ENCODE assay signal across 9 cellular contexts in the genomic region with DNA sequence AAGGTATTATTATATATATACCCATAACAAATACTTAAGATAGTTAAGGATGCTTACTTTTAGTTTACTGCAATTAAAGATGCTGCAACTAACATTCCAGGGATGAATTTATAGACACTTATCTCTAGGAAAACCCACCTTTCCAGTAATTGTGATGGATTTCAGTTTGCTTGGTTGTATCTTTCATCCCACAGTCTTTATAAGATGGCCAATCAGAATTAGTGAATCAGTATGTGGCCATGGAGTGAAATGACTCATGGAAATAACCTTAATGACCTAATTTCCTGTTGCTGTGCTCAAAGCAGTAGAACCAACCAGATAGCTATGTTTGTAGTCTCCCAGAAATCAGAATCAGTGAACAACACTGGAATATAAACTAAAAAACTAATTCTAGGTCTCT. TPM values are rescaled to one million over a fixed set of nuclear protein-coding genes. Genes with fewer than 3 reads are reported as not detected.
DNase-seq lines count a peak whose midpoint lies in the region; ATAC-seq and TF ChIP-seq lines count a peak whose summit lies in the region.
"Had no signal": no experiment of that assay in that cellular context is flagged by ENCODE, and none has a peak within 500 bp of the region (broad histone marks: within the 10 kb centered on the region; RNA-seq: fewer than 3 reads in every experiment).

No MANE protein-coding gene starts in this region.

- peaks cover 9% of the 10 kb centered on the region for H3K9me3 ChIP-seq in neural progenitor cell (ENCODE audit: low read depth)
- no peaks in the 10 kb centered on the region for H3K9me3 ChIP-seq in upper lobe of right lung
- H3K9me3 ChIP-seq in ovary = no peaks in the 10 kb centered on the region

- H3K36me3 Mint-ChIP-seq in CD14-positive monocyte (peaks cover 35 to 38% of the 10 kb centered on the region in 2 donors), neural progenitor cell (peaks cover 12% of the 10 kb centered on the region)

- H3K27me3 Mint-ChIP-seq in CD14-positive monocyte (ENCODE audit: low read depth in 3 of 3) (no peaks in the 10 kb centered on the region), neural progenitor cell (ENCODE audit: insufficient read depth, low read depth) (no peaks in the 10 kb centered on the region)
- H3K27me3 Mint-ChIP-seq: T-cell had no signal

- peaks cover 7% of the 10 kb centered on the region for H3K36me3 ChIP-seq in neural progenitor cell
- peaks cover 6% of the 10 kb centered on the region for H3K36me3 ChIP-seq in upper lobe of right lung
- no peaks in the 10 kb centered on the region for H3K36me3 ChIP-seq in ovary

- TF ChIP-seq POLR2A in ovary (IDR thresholded peaks at IDR 0.05) = no peak

- no peaks in the 10 kb centered on the region for H3K79me2 ChIP-seq in neural progenitor cell (ENCODE audit: low read depth)

- H4K20me1 ChIP-seq in neural progenitor cell (ENCODE audit: low read depth) = no peaks in the 10 kb centered on the region

- H3K4me3 ChIP-seq in fibroblast of the aortic adventitia (ENCODE audit: low read depth, low read length) (no peak overlapping the region), neural progenitor cell (no peak overlapping the region), upper lobe of right lung (no peak overlapping the region), ovary (no peak overlapping the region)

- H3K4me1 ChIP-seq in neural progenitor cell (no peaks in the 10 kb centered on the region), upper lobe of right lung (no peaks in the 10 kb centered on the region), ovary (ENCODE audit: insufficient read depth) (no peaks in the 10 kb centered on the region)

- no peak for DNase-seq in CD14-positive monocyte (ENCODE audit: low spot score)
- DNase-seq in NCI-H2227 (lab: John Stamatoyannopoulos, UW; ENCODE audit: unreplicated experiment) = peak; percentile 10
- peak; percentile 51 for DNase-seq in fibroblast of the aortic adventitia (ENCODE audit: low read depth)
- DNase-seq in neural progenitor cell (ENCODE audit: low spot score) = no peak
- DNase-seq in upper lobe of right lung = no peak
- DNase-seq in Kasumi-1 (lab: John Stamatoyannopoulos, UW) = no peak
- DNase-seq in ovary = no peak
- DNase-seq: T-cell had no signal

- H2AFZ ChIP-seq in neural progenitor cell (replicated peaks) = no peak overlapping the region

- H3F3A ChIP-seq in neural progenitor cell (ENCODE audit: low read depth) = no peaks in the 10 kb centered on the region

- TF ChIP-seq EP300 in ovary (IDR thresholded peaks at IDR 0.05) = no peak

- TF ChIP-seq CTCF in CD14-positive monocyte (IDR thresholded peaks at IDR 0.05) (no peak), fibroblast of the aortic adventitia (IDR thresholded peaks at IDR 0.05; ENCODE audit: insufficient read depth, low read length) (no peak), neural progenitor cell (IDR thresholded peaks at IDR 0.05) (no peak), upper lobe of right lung (IDR thresholded peaks at IDR 0.05) (no peak), ovary (IDR thresholded peaks at IDR 0.05) (no peak)

- peaks cover 0 to 4% (median 0%) of the 10 kb centered on the region in 7 donors for H3K9me3 Mint-ChIP-seq in CD14-positive monocyte
- peaks cover 10% of the 10 kb centered on the region for H3K9me3 Mint-ChIP-seq in neural progenitor cell

- H3K27ac Mint-ChIP-seq in CD14-positive monocyte = peak overlapping the region in 4 of 7 donors; percentile 18 to 63 (median 36)
- no peak overlapping the region for H3K27ac Mint-ChIP-seq in neural progenitor cell
- H3K27ac Mint-ChIP-seq: T-cell had no signal

- H3K4me2 ChIP-seq in neural progenitor cell = no peak overlapping the region

- intact Hi-C loops in CD14-positive monocyte (cut with micrococcal nuclease) (no loop called here), upper lobe of right lung (cut with DNase I) (no loop called here), ovary (cut with DNase I) (no loop called here)

- no peak overlapping the region for H3K27ac ChIP-seq in neural progenitor cell
- H3K27ac ChIP-seq in upper lobe of right lung = no peak overlapping the region
- H3K27ac ChIP-seq in ovary = no peak overlapping the region

- no peak overlapping the region for H3K9ac ChIP-seq in neural progenitor cell

- ATAC-seq in GM21619 (IDR thresholded peaks at IDR 0.05; ENCODE audit: unreplicated experiment) (peak; percentile 67), upper lobe of right lung (no peak)

- H3K4me3 Mint-ChIP-seq in CD14-positive monocyte (no peak overlapping the region), neural progenitor cell (no peak overlapping the region)
- H3K4me3 Mint-ChIP-seq: T-cell had no signal

- H3K4me1 Mint-ChIP-seq in CD14-positive monocyte (peaks cover 3% of the 10 kb centered on the region), neural progenitor cell (no peaks in the 10 kb centered on the region)

- H3K27me3 ChIP-seq in neural progenitor cell (no peaks in the 10 kb centered on the region), upper lobe of right lung (no peaks in the 10 kb centered on the region), ovary (no peaks in the 10 kb centered on the region)

RNA-seq across cellular contexts. Expression of a gene that starts 26.4 kb away (rescaled TPM):
- polyA plus RNA-seq in CD14-positive monocyte = 10 to 100 TPM; 45.7 to 51.6 TPM
- 25.5 and 30.5 TPM in 2 replicates for total RNA-seq in fibroblast of the aortic adventitia (ENCODE audit: low replicate concordance)
- 14.2 and 24.5 TPM in 2 replicates for total RNA-seq in neural progenitor cell (ENCODE audit: low replicate concordance)
- total RNA-seq in upper lobe of right lung = 34.3 TPM
- 10 to 100 TPM in 5 of 7 donors, 1 to 10 TPM in 2; 8.8 to 18.7 (median 11.2) TPM for total RNA-seq in ovary
- polyA plus RNA-seq in ovary = 10 to 100 TPM in 1 of 2 donors, 1 to 10 TPM in 1; 6.0 to 12.1 TPM

RNA-seq across cellular contexts. Expression of a gene that starts 26.7 kb away (rescaled TPM):
- 1 to 10 TPM; 2.6 to 4.2 TPM for polyA plus RNA-seq in CD14-positive monocyte
- 4.0 and 12.7 TPM in 2 replicates for total RNA-seq in fibroblast of the aortic adventitia (ENCODE audit: low replicate concordance)
- 17.7 and 24.5 TPM in 2 replicates for total RNA-seq in neural progenitor cell (ENCODE audit: low replicate concordance)
- total RNA-seq in upper lobe of right lung = 1.2 TPM
- 1 to 10 TPM in 6 of 7 donors, under 1 TPM in 1; 0.92 to 3.1 (median 2.8) TPM for total RNA-seq in ovary
- under 1 TPM; 0.23 to 0.43 TPM for polyA plus RNA-seq in ovary

Comparison
In these comparisons a context has a peak if more than half of its experiments do, and no peak if none do; other contexts are left out.
1. DNase-seq: peak in NCI-H2227 (single experiment) and fibroblast of the aortic adventitia (single experiment); none in CD14-positive monocyte (single experiment), neural progenitor cell (single experiment), upper lobe of right lung (single experiment), Kasumi-1 (0 of 2) and ovary (0 of 5).